In genomic region chr16:14510939-14511797, GRCh38 we compare ENCODE assay signal across 1 cellular context.
A peak's percentile ranks its signal among the peaks of the same experiment; 100 is the strongest.
TF ChIP-seq lines count a peak whose summit lies in the region.

No MANE protein-coding gene starts in this region.

TF ChIP-seq in HepG2, 621 proteins besides CTCF, POLR2A, EP300 and RAD21 (continued from another document and continues in another):
- TF ChIP-seq ZNF646 (CRISPR knock-in tag; IDR thresholded peaks at IDR 0.05) (peak; percentile 34; the same call in 1 of the 2 replicates), ZNF670 (CRISPR knock-in tag; IDR thresholded peaks at IDR 0.05; ENCODE audit: borderline replicate concordance) (no peak), THAP9 (CRISPR knock-in tag; IDR thresholded peaks at IDR 0.05; ENCODE audit: borderline replicate concordance) (no peak), ZMAT5 (CRISPR knock-in tag; IDR thresholded peaks at IDR 0.05; ENCODE audit: borderline replicate concordance, low read depth) (no peak), HNF1B (CRISPR knock-in tag; IDR thresholded peaks at IDR 0.05) (no peak), POLR2G (IDR thresholded peaks at IDR 0.05; ENCODE audit: low read depth, low read length) (no peak), SETDB1 (CRISPR knock-in tag; IDR thresholded peaks at IDR 0.05; ENCODE audit: borderline replicate concordance) (no peak), NFKB2 (CRISPR knock-in tag; IDR thresholded peaks at IDR 0.05; ENCODE audit: borderline replicate concordance) (no peak), ZNF512B (CRISPR knock-in tag; IDR thresholded peaks at IDR 0.05; ENCODE audit: borderline replicate concordance) (peak; percentile 15; the same call in 1 of the 2 replicates), KLF12 (CRISPR knock-in tag; IDR thresholded peaks at IDR 0.05; ENCODE audit: borderline replicate concordance) (no peak), MYNN (CRISPR knock-in tag; IDR thresholded peaks at IDR 0.05; ENCODE audit: low read depth) (no peak), MIER2 (CRISPR knock-in tag; IDR thresholded peaks at IDR 0.05) (peak; percentile 81), AHDC1 (CRISPR knock-in tag; IDR thresholded peaks at IDR 0.05; ENCODE audit: borderline replicate concordance) (peak; percentile 97), LBX2 (CRISPR knock-in tag; IDR thresholded peaks at IDR 0.05; ENCODE audit: borderline replicate concordance) (no peak), ZNF253 (CRISPR knock-in tag; IDR thresholded peaks at IDR 0.05; ENCODE audit: borderline replicate concordance) (no peak), ZFY (CRISPR knock-in tag; IDR thresholded peaks at IDR 0.05) (peak; percentile 6; the same call in 1 of the 2 replicates), SATB2 (CRISPR knock-in tag; IDR thresholded peaks at IDR 0.05) (no peak; the same call in 1 of the 2 replicates), ZSCAN5A (CRISPR knock-in tag; IDR thresholded peaks at IDR 0.05; ENCODE audit: borderline replicate concordance) (0 out of 2 replicates have a peak, but pooled peaks have one; percentile 55), ZBTB46 (CRISPR knock-in tag; IDR thresholded peaks at IDR 0.05; ENCODE audit: borderline replicate concordance) (no peak), SRSF9 (IDR thresholded peaks at IDR 0.05; ENCODE audit: borderline replicate concordance, insufficient read depth, low read depth, low read length, poor library complexity, severe bottlenecking) (no peak), XBP1 (CRISPR knock-in tag; IDR thresholded peaks at IDR 0.05) (no peak), ZNF121 (CRISPR knock-in tag; IDR thresholded peaks at IDR 0.05) (no peak), ZNF350 (CRISPR knock-in tag; IDR thresholded peaks at IDR 0.05; ENCODE audit: borderline replicate concordance, low read depth) (peak; percentile 49; the same call in 1 of the 2 replicates), MIER3 (CRISPR knock-in tag; IDR thresholded peaks at IDR 0.05; ENCODE audit: borderline replicate concordance) (peak; percentile 94; the same call in 1 of the 2 replicates), ETS1 (CRISPR knock-in tag; IDR thresholded peaks at IDR 0.05) (no peak), ZNF678 (CRISPR knock-in tag; IDR thresholded peaks at IDR 0.05) (no peak)
